28 cellular contexts compared by ENCODE assay signal in the genomic region with DNA sequence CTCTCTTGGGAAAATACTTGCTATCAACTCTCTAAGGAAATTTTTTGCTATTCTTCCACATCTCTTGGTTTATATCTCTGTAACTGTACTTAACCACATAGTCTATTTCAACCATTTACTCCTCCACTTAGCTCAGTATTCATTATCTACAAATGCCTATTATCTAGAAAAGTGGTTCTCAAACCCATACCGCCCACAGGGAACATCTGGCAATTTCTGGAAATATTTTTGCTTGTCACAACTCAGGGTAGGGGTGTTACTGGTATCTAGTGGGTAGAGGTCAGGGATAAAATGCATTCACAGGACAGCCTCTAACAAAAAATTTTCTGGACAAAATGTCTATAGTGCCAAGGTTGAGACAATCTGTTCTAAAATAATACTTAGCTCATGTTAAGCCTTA.
"Had no signal": no experiment of that assay in that cellular context is flagged by ENCODE, and none has a peak within 500 bp of the region (broad histone marks: within the 10 kb centered on the region; RNA-seq: fewer than 3 reads in every experiment).

No MANE protein-coding gene starts in this region.

- H3K27ac ChIP-seq: Peyer's patch, RWPE1, SJCRH30 had no signal

- DNase-seq: activated B cell treated with CpG ODN at 0.5 μM for 24 hours; activated CD4-positive, alpha-beta T cell treated with anti-CD3 and anti-CD28 coated beads for 1 hour; activated CD4-positive, alpha-beta T cell treated with anti-CD3 and anti-CD28 coated beads, Interleukin-2, amount 10 ng/mL, durations not matched to agents 24 days and 14 days; activated CD4-positive, alpha-beta T cell treated with anti-CD3 and anti-CD28 coated beads, Interleukin-2, amount 50 U/mL, for 48 hours; activated CD8-positive, alpha-beta memory T cell treated with anti-CD3 and anti-CD28 coated beads, Interleukin-2, amount 10 ng/mL, durations not matched to agents 7 days and 5 days; activated effector memory CD4-positive, alpha-beta T cell treated with Interleukin-2 at 50 U/mL for 16 hours; activated naive CD4-positive, alpha-beta T cell; activated T-cell treated with anti-CD3 and anti-CD28 coated beads, Interleukin-2, amount 50 U/mL, for 24 hours; cerebellar nuclear complex; MG63; MV-4-11; NCI-H1092 treated with DMSO at 0.1 percent for 48 hours; NCI-H1417 treated with DMSO at 0.1 percent for 48 hours; NCI-H1694; NCI-H2029; NCI-H2107; NCI-H2171 treated with DMSO at 0.1 percent for 48 hours; NCI-H510A treated with DMSO at 0.1 percent for 48 hours; NCI-H69; NK-92 treated with Interleukin-12 subunit alpha and Interleukin-12 subunit beta, amount 100 ng/mL, for 24 hours; Peyer's patch; Right ventricle myocardium superior; SJCRH30; SK-N-SH; T-helper 1 cell had no signal

- H3K4me3 Mint-ChIP-seq: activated B cell treated with CpG ODN at 0.5 μM for 24 hours; activated CD4-positive, alpha-beta T cell treated with anti-CD3 and anti-CD28 coated beads, Interleukin-2, amount 10 ng/mL, durations not matched to agents 24 days and 14 days; activated CD8-positive, alpha-beta memory T cell treated with anti-CD3 and anti-CD28 coated beads, Interleukin-2, amount 10 ng/mL, durations not matched to agents 7 days and 5 days; activated naive CD8-positive, alpha-beta T cell; activated T-cell treated with anti-CD3 and anti-CD28 coated beads, Interleukin-2, amount 50 U/mL, for 24 hours; activated T-helper 1 cell treated with anti-CD3 and anti-CD28 coated beads, Interleukin-12 subunit alpha, Interleukin-12 subunit beta, Interleukin-2, Interleukin-4 antibody, amounts not matched to agents 30 ng/mL and 10 ng/mL and 1 ng/mL, durations not matched to agents 14 hours and 24 hours and 36 hours had no signal

- H3K4me3 ChIP-seq: MG63, Peyer's patch, SJCRH30 had no signal

- H3K36me3 Mint-ChIP-seq: activated naive CD8-positive, alpha-beta T cell had no signal

- H3K27me3 Mint-ChIP-seq: activated B cell treated with CpG ODN at 0.5 μM for 24 hours; activated CD4-positive, alpha-beta T cell treated with anti-CD3 and anti-CD28 coated beads, Interleukin-2, amount 10 ng/mL, durations not matched to agents 24 days and 14 days; activated CD8-positive, alpha-beta memory T cell treated with anti-CD3 and anti-CD28 coated beads, Interleukin-2, amount 10 ng/mL, durations not matched to agents 7 days and 5 days; activated naive CD8-positive, alpha-beta T cell had no signal

- H3K9me3 Mint-ChIP-seq: activated B cell treated with CpG ODN at 0.5 μM for 24 hours; activated CD4-positive, alpha-beta T cell treated with anti-CD3 and anti-CD28 coated beads, Interleukin-2, amount 10 ng/mL, durations not matched to agents 24 days and 14 days; activated T-cell treated with anti-CD3 and anti-CD28 coated beads, Interleukin-2, amount 50 U/mL, for 24 hours; activated T-helper 1 cell treated with anti-CD3 and anti-CD28 coated beads, Interleukin-12 subunit alpha, Interleukin-12 subunit beta, Interleukin-2, Interleukin-4 antibody, amounts not matched to agents 30 ng/mL and 10 ng/mL and 1 ng/mL, durations not matched to agents 14 hours and 24 hours and 36 hours had no signal

- ATAC-seq: activated CD8-positive, alpha-beta memory T cell treated with anti-CD3 and anti-CD28 coated beads, Interleukin-2, amount 10 ng/mL, durations not matched to agents 7 days and 5 days had no signal

- H3K27me3 ChIP-seq: MG63, Peyer's patch, SJCRH30 had no signal

- H3K9me3 ChIP-seq: MG63, Peyer's patch, SJCRH30, SK-N-SH had no signal

- H3K4me1 ChIP-seq: Peyer's patch, SJCRH30 had no signal

- H3K36me3 ChIP-seq: MG63, Peyer's patch, SJCRH30 had no signal

- H3K27ac Mint-ChIP-seq: activated B cell treated with CpG ODN at 0.5 μM for 24 hours; activated CD4-positive, alpha-beta T cell treated with anti-CD3 and anti-CD28 coated beads, Interleukin-2, amount 10 ng/mL, durations not matched to agents 24 days and 14 days; activated CD8-positive, alpha-beta memory T cell treated with anti-CD3 and anti-CD28 coated beads, Interleukin-2, amount 10 ng/mL, durations not matched to agents 7 days and 5 days; activated naive CD8-positive, alpha-beta T cell; activated T-cell treated with anti-CD3 and anti-CD28 coated beads, Interleukin-2, amount 50 U/mL, for 24 hours; activated T-helper 1 cell treated with anti-CD3 and anti-CD28 coated beads, Interleukin-12 subunit alpha, Interleukin-12 subunit beta, Interleukin-2, Interleukin-4 antibody, amounts not matched to agents 30 ng/mL and 10 ng/mL and 1 ng/mL, durations not matched to agents 14 hours and 24 hours and 36 hours had no signal
